In the genomic region with DNA sequence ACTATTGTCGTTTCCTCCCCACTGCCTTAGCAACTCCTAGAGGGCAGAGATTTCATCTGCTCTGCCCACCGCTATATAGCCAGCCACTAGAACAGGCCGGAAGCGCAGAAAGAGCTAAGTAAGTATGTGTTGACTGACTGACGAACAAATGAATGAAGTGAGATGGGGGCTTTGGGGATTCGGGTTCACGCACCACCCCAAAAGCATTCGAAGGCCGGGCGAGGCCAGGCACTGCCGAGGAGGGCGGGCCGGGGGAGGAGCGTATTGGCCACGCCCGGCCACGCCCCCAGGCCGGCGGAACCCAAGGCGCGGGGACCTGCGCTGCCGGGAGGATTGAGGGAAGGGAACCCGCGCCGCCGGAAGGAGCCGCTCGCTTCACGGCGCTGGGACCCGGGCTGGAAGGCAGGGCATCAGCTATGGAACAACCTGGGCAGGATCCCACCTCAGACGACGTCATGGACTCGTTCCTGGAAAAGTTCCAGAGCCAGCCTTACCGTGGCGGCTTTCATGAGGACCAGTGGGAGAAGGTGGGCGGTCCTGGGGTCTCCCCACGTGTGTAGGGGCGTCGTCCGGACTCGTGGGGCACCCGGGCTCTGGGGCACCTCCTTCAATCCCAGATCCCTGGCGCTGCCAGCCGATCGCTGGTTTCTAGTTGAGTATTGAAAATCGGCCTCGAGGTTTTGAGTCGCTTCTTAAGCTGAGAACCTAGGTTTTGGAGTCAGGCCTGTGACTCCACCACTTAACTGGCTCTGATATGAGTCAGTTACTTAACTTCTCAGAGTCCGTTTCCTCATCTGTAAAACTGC, we compare ENCODE assay signal across 1 cellular context.
TF ChIP-seq lines count a peak whose summit lies in the region.

A gene with protein sequence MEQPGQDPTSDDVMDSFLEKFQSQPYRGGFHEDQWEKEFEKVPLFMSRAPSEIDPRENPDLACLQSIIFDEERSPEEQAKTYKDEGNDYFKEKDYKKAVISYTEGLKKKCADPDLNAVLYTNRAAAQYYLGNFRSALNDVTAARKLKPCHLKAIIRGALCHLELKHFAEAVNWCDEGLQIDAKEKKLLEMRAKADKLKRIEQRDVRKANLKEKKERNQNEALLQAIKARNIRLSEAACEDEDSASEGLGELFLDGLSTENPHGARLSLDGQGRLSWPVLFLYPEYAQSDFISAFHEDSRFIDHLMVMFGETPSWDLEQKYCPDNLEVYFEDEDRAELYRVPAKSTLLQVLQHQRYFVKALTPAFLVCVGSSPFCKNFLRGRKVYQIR (plus strand): TSS at position 369 of the 806 bp plus-strand sequence. CDS start 48 bp downstream, at position 417.

TF ChIP-seq in HepG2, 621 proteins besides CTCF, POLR2A, EP300 and RAD21 (continued from another document and continues in another):
- TF ChIP-seq, protein P1, sequence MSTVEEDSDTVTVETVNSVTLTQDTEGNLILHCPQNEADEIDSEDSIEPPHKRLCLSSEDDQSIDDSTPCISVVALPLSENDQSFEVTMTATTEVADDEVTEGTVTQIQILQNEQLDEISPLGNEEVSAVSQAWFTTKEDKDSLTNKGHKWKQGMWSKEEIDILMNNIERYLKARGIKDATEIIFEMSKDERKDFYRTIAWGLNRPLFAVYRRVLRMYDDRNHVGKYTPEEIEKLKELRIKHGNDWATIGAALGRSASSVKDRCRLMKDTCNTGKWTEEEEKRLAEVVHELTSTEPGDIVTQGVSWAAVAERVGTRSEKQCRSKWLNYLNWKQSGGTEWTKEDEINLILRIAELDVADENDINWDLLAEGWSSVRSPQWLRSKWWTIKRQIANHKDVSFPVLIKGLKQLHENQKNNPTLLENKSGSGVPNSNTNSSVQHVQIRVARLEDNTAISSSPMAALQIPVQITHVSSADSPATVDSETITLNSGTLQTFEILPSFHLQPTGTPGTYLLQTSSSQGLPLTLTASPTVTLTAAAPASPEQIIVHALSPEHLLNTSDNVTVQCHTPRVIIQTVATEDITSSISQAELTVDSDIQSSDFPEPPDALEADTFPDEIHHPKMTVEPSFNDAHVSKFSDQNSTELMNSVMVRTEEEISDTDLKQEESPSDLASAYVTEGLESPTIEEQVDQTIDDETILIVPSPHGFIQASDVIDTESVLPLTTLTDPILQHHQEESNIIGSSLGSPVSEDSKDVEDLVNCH (CRISPR knock-in tag; IDR thresholded peaks at IDR 0.05): 0 out of 2 replicates have a peak, but pooled peaks have one; percentile 46
- no peak for TF ChIP-seq SMAD9 (CRISPR knock-in tag; IDR thresholded peaks at IDR 0.05)
- TF ChIP-seq, protein P2, sequence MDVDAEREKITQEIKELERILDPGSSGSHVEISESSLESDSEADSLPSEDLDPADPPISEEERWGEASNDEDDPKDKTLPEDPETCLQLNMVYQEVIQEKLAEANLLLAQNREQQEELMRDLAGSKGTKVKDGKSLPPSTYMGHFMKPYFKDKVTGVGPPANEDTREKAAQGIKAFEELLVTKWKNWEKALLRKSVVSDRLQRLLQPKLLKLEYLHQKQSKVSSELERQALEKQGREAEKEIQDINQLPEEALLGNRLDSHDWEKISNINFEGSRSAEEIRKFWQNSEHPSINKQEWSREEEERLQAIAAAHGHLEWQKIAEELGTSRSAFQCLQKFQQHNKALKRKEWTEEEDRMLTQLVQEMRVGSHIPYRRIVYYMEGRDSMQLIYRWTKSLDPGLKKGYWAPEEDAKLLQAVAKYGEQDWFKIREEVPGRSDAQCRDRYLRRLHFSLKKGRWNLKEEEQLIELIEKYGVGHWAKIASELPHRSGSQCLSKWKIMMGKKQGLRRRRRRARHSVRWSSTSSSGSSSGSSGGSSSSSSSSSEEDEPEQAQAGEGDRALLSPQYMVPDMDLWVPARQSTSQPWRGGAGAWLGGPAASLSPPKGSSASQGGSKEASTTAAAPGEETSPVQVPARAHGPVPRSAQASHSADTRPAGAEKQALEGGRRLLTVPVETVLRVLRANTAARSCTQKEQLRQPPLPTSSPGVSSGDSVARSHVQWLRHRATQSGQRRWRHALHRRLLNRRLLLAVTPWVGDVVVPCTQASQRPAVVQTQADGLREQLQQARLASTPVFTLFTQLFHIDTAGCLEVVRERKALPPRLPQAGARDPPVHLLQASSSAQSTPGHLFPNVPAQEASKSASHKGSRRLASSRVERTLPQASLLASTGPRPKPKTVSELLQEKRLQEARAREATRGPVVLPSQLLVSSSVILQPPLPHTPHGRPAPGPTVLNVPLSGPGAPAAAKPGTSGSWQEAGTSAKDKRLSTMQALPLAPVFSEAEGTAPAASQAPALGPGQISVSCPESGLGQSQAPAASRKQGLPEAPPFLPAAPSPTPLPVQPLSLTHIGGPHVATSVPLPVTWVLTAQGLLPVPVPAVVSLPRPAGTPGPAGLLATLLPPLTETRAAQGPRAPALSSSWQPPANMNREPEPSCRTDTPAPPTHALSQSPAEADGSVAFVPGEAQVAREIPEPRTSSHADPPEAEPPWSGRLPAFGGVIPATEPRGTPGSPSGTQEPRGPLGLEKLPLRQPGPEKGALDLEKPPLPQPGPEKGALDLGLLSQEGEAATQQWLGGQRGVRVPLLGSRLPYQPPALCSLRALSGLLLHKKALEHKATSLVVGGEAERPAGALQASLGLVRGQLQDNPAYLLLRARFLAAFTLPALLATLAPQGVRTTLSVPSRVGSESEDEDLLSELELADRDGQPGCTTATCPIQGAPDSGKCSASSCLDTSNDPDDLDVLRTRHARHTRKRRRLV (CRISPR knock-in tag; IDR thresholded peaks at IDR 0.05): peak; percentile 46; the same call in 1 of the 2 replicates
- TF ChIP-seq CBX1 (IDR thresholded peaks at IDR 0.05; ENCODE audit: low read depth): peak; percentile 86
- peak; percentile 43 for TF ChIP-seq NFYC (CRISPR knock-in tag; IDR thresholded peaks at IDR 0.05)
- peak; percentile 84; the same call in 1 of the 2 replicates for TF ChIP-seq GFI1 (CRISPR knock-in tag; IDR thresholded peaks at IDR 0.05; ENCODE audit: borderline replicate concordance)
- TF ChIP-seq KLF6 (CRISPR knock-in tag; IDR thresholded peaks at IDR 0.05): peak; percentile 75; the same call in 1 of the 2 replicates
- peak; percentile 94 for TF ChIP-seq BORCS8-MEF2B (CRISPR knock-in tag; IDR thresholded peaks at IDR 0.05)
- no peak for TF ChIP-seq LCORL (IDR thresholded peaks at IDR 0.05)
- peak; percentile 87 for TF ChIP-seq LCORL (CRISPR knock-in tag; IDR thresholded peaks at IDR 0.05)
- no peak for TF ChIP-seq ZNF570 (CRISPR knock-in tag; IDR thresholded peaks at IDR 0.05; ENCODE audit: borderline replicate concordance)
- 0 out of 2 replicates have a peak, but pooled peaks have one; percentile 56 for TF ChIP-seq REL (CRISPR knock-in tag; conservative IDR thresholded peaks at IDR 0.05)
- TF ChIP-seq HMG20B (CRISPR knock-in tag; conservative IDR thresholded peaks at IDR 0.05): 0 out of 2 replicates have a peak, but pooled peaks have one; percentile 21
- TF ChIP-seq SIN3B (IDR thresholded peaks at IDR 0.05; ENCODE audit: low read length): peak; percentile 84
- TF ChIP-seq POLR2G (IDR thresholded peaks at IDR 0.05; ENCODE audit: low read depth, low read length): peak; percentile 91
- TF ChIP-seq HDAC2 (CRISPR knock-in tag; IDR thresholded peaks at IDR 0.05): peak; percentile 81
- TF ChIP-seq HNF4A (CRISPR knock-in tag; IDR thresholded peaks at IDR 0.05): peak; percentile 26; the same call in 1 of the 2 replicates
- TF ChIP-seq ARID2 (CRISPR knock-in tag; IDR thresholded peaks at IDR 0.05; ENCODE audit: borderline replicate concordance): 0 out of 2 replicates have a peak, but pooled peaks have one; percentile 41
- TF ChIP-seq CEBPB (IDR thresholded peaks at IDR 0.05; ENCODE audit: borderline replicate concordance, low read depth, low read length): no peak
- TF ChIP-seq ATF7 (IDR thresholded peaks at IDR 0.05): no peak
- 0 out of 2 replicates have a peak, but pooled peaks have one; percentile 23 for TF ChIP-seq ATF7 (CRISPR knock-in tag; IDR thresholded peaks at IDR 0.05)
- peak; percentile 92 for TF ChIP-seq ATF7-NPFF (CRISPR knock-in tag; IDR thresholded peaks at IDR 0.05; ENCODE audit: low read depth)
- TF ChIP-seq, protein P3, sequence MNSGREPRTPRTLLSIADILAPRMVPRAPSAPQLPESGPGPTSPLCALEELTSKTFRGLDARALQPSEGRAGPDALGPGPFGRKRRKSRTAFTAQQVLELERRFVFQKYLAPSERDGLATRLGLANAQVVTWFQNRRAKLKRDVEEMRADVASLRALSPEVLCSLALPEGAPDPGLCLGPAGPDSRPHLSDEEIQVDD (CRISPR knock-in tag; IDR thresholded peaks at IDR 0.05; ENCODE audit: borderline replicate concordance): peak; percentile 75; the same call in 1 of the 2 replicates
- peak; percentile 96 for TF ChIP-seq KDM5A (IDR thresholded peaks at IDR 0.05; ENCODE audit: borderline replicate concordance, low read length)
- TF ChIP-seq RAD51 (IDR thresholded peaks at IDR 0.05; ENCODE audit: borderline replicate concordance): no peak
- TF ChIP-seq ZNF616 (CRISPR knock-in tag; IDR thresholded peaks at IDR 0.05; ENCODE audit: low read depth): no peak
- TF ChIP-seq SKI (IDR thresholded peaks at IDR 0.05; ENCODE audit: partially characterized antibody): no peak
- 0 out of 2 replicates have a peak, but pooled peaks have one; percentile 33 for TF ChIP-seq ZBTB38 (CRISPR knock-in tag; IDR thresholded peaks at IDR 0.05)
- TF ChIP-seq ZNF317 (CRISPR knock-in tag; IDR thresholded peaks at IDR 0.05): peak; percentile 24; the same call in 1 of the 2 replicates
- peak; percentile 75 for TF ChIP-seq TGIF2 (CRISPR knock-in tag; IDR thresholded peaks at IDR 0.05)
- TF ChIP-seq, protein P4, sequence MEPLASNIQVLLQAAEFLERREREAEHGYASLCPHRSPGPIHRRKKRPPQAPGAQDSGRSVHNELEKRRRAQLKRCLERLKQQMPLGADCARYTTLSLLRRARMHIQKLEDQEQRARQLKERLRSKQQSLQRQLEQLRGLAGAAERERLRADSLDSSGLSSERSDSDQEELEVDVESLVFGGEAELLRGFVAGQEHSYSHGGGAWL (CRISPR knock-in tag; IDR thresholded peaks at IDR 0.05): peak; percentile 55; the same call in 1 of the 2 replicates
- TF ChIP-seq, protein P5, sequence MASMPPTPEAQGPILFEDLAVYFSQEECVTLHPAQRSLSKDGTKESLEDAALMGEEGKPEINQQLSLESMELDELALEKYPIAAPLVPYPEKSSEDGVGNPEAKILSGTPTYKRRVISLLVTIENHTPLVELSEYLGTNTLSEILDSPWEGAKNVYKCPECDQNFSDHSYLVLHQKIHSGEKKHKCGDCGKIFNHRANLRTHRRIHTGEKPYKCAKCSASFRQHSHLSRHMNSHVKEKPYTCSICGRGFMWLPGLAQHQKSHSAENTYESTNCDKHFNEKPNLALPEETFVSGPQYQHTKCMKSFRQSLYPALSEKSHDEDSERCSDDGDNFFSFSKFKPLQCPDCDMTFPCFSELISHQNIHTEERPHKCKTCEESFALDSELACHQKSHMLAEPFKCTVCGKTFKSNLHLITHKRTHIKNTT (CRISPR knock-in tag; IDR thresholded peaks at IDR 0.05): no peak
- TF ChIP-seq, protein P6, sequence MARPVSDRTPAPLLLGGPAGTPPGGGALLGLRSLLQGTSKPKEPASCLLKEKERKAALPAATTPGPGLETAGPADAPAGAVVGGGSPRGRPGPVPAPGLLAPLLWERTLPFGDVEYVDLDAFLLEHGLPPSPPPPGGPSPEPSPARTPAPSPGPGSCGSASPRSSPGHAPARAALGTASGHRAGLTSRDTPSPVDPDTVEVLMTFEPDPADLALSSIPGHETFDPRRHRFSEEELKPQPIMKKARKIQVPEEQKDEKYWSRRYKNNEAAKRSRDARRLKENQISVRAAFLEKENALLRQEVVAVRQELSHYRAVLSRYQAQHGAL (CRISPR knock-in tag; IDR thresholded peaks at IDR 0.05; ENCODE audit: not compliant biosample characterization): peak; percentile 41
- TF ChIP-seq SNAPC2 (CRISPR knock-in tag; IDR thresholded peaks at IDR 0.05): 0 out of 2 replicates have a peak, but pooled peaks have one; percentile 68
- peak; percentile 69; the same call in 1 of the 2 replicates for TF ChIP-seq MTF2 (CRISPR knock-in tag; IDR thresholded peaks at IDR 0.05; ENCODE audit: borderline replicate concordance)
- TF ChIP-seq, protein P7, sequence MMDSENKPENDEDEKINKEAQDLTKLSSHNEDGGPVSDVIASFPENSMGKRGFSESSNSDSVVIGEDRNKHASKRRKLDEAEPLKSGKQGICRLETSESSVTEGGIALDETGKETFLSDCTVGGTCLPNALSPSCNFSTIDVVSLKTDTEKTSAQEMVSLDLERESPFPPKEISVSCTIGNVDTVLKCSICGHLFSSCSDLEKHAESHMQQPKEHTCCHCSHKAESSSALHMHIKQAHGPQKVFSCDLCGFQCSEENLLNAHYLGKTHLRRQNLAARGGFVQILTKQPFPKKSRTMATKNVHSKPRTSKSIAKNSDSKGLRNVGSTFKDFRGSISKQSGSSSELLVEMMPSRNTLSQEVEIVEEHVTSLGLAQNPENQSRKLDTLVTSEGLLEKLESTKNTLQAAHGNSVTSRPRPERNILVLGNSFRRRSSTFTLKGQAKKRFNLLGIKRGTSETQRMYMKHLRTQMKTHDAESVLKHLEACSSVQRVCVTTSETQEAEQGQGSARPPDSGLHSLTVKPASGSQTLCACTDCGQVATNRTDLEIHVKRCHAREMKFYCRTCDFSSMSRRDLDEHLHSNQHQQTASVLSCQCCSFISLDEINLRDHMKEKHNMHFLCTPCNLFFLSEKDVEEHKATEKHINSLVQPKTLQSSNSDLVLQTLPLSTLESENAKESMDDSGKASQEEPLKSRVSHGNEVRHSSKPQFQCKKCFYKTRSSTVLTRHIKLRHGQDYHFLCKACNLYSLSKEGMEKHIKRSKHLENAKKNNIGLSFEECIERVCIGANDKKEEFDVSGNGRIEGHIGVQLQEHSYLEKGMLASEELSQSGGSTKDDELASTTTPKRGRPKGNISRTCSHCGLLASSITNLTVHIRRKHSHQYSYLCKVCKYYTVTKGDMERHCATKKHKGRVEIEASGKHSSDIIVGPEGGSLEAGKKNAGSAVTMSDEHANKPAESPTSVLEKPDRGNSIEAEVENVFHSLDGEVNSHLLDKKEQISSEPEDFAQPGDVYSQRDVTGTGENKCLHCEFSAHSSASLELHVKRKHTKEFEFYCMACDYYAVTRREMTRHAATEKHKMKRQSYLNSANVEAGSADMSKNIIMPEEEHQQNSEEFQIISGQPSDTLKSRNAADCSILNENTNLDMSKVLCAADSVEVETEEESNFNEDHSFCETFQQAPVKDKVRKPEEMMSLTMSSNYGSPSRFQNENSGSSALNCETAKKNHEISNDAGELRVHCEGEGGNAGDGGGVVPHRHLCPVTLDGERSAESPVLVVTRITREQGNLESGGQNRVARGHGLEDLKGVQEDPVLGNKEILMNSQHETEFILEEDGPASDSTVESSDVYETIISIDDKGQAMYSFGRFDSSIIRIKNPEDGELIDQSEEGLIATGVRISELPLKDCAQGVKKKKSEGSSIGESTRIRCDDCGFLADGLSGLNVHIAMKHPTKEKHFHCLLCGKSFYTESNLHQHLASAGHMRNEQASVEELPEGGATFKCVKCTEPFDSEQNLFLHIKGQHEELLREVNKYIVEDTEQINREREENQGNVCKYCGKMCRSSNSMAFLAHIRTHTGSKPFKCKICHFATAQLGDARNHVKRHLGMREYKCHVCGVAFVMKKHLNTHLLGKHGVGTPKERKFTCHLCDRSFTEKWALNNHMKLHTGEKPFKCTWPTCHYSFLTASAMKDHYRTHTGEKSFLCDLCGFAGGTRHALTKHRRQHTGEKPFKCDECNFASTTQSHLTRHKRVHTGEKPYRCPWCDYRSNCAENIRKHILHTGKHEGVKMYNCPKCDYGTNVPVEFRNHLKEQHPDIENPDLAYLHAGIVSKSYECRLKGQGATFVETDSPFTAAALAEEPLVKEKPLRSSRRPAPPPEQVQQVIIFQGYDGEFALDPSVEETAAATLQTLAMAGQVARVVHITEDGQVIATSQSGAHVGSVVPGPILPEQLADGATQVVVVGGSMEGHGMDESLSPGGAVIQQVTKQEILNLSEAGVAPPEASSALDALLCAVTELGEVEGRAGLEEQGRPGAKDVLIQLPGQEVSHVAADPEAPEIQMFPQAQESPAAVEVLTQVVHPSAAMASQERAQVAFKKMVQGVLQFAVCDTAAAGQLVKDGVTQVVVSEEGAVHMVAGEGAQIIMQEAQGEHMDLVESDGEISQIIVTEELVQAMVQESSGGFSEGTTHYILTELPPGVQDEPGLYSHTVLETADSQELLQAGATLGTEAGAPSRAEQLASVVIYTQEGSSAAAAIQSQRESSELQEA (CRISPR knock-in tag; IDR thresholded peaks at IDR 0.05; ENCODE audit: not compliant biosample characterization): peak; percentile 36
